16 cellular contexts compared by ENCODE assay signal in genomic region chr7:69769826-69770225, GRCh38.
"Had no signal": no experiment of that assay in that cellular context is flagged by ENCODE, and none has a peak within 500 bp of the region (broad histone marks: within the 10 kb centered on the region; RNA-seq: fewer than 3 reads in every experiment).

No MANE protein-coding gene starts in this region.

- H3K27me3 ChIP-seq: foreskin keratinocyte, neural progenitor cell, ovary, right atrium auricular region, sigmoid colon had no signal

- ATAC-seq: foreskin keratinocyte; mucosa of descending colon; naive thymus-derived CD8-positive, alpha-beta T cell had no signal

- H3K27ac Mint-ChIP-seq: naive thymus-derived CD8-positive, alpha-beta T cell; neural progenitor cell had no signal

- H3K4me2 ChIP-seq: neural progenitor cell had no signal

- H3K36me3 Mint-ChIP-seq: immature natural killer cell; naive thymus-derived CD8-positive, alpha-beta T cell had no signal

- DNase-seq: dermis blood vessel endothelial cell; erythroblast; foreskin keratinocyte; immature natural killer cell; mammary epithelial cell; mucosa of descending colon; naive thymus-derived CD8-positive, alpha-beta T cell; nucleus accumbens; ovary; sigmoid colon; stimulated activated CD4-positive, alpha-beta T cell treated with anti-CD3 and anti-CD28 coated beads, Interleukin-12 subunit alpha, Interleukin-12 subunit beta, amount 100 ng/mL, for 4 hours; stimulated activated naive CD4-positive, alpha-beta T cell treated with Interleukin-2 at 50 U/mL for 16 hours; trophoblast cell had no signal

- H3K27ac ChIP-seq: foreskin keratinocyte, neural progenitor cell, ovary, right atrium auricular region, sigmoid colon, skin epidermis had no signal

- H3K36me3 ChIP-seq: neural progenitor cell, ovary, right atrium auricular region, sigmoid colon had no signal

- H3K9me3 ChIP-seq: mucosa of descending colon, ovary, right atrium auricular region, sigmoid colon had no signal

- H3K9ac ChIP-seq: neural progenitor cell had no signal

- H3K9me3 Mint-ChIP-seq: immature natural killer cell, neural progenitor cell had no signal

- H2AFZ ChIP-seq: neural progenitor cell had no signal

- H3K4me3 Mint-ChIP-seq: immature natural killer cell; naive thymus-derived CD8-positive, alpha-beta T cell; neural progenitor cell had no signal

- H3K4me3 ChIP-seq: mucosa of descending colon, neural progenitor cell, ovary, right atrium auricular region, sigmoid colon, skin epidermis had no signal
